In genomic region chr9:134619456-134619982, GRCh38 we compare ENCODE assay signal across 20 cellular contexts. TPM values are rescaled to one million over a fixed set of nuclear protein-coding genes. Genes with fewer than 3 reads are reported as not detected.
DNase-seq lines count a peak whose midpoint lies in the region; ATAC-seq and TF ChIP-seq lines count a peak whose summit lies in the region.
"Had no signal": no experiment of that assay in that cellular context is flagged by ENCODE, and none has a peak within 500 bp of the region (broad histone marks: within the 10 kb centered on the region; RNA-seq: fewer than 3 reads in every experiment).

No MANE protein-coding gene starts in this region.

- TF ChIP-seq CTCF in left ventricle myocardium inferior (IDR thresholded peaks at IDR 0.05; ENCODE audit: borderline replicate concordance) (no peak), natural killer cell (IDR thresholded peaks at IDR 0.05) (no peak)

- H3K27ac ChIP-seq in left ventricle myocardium inferior (replicated peaks): no peak overlapping the region
- no peak overlapping the region for H3K27ac ChIP-seq in aorta (ENCODE audit: low read depth in 1 of 2, low read length in 2 of 2)
- H3K27ac ChIP-seq: vagina had no signal

- H3K9me3 ChIP-seq in left ventricle myocardium inferior (replicated peaks) (no peaks in the 10 kb centered on the region), aorta (ENCODE audit: control insufficient read depth, low read length) (no peaks in the 10 kb centered on the region)
- H3K9me3 ChIP-seq: vagina had no signal

- no peaks in the 10 kb centered on the region for H3K36me3 Mint-ChIP-seq in natural killer cell

- peaks cover 0 to 3% of the 10 kb centered on the region in 2 donors for H3K27me3 Mint-ChIP-seq in natural killer cell (ENCODE audit: low read depth in 2 of 2)
- H3K27me3 Mint-ChIP-seq: CD4-positive, alpha-beta T cell had no signal

- ATAC-seq in left cardiac atrium: no peak
- no peak for ATAC-seq in natural killer cell
- no peak for ATAC-seq in aorta (ENCODE audit: low FRiP score)
- ATAC-seq in HG02973 (IDR thresholded peaks at IDR 0.05; ENCODE audit: unreplicated experiment): no peak
- ATAC-seq in HG02610 (IDR thresholded peaks at IDR 0.05; ENCODE audit: unreplicated experiment): no peak
- ATAC-seq: activated CD8-positive, alpha-beta T cell treated with anti-CD3 and anti-CD28 coated beads, Interleukin-2, amount 10 ng/mL, durations not matched to agents 7 days and 5 days; SK-N-SH treated with all-trans-retinoic acid at 6 μM for 48 hours had no signal

- peaks cover 8% of the 10 kb centered on the region for H3K4me1 ChIP-seq in left ventricle myocardium inferior
- no peaks in the 10 kb centered on the region for H3K4me1 ChIP-seq in aorta (ENCODE audit: control insufficient read depth in 1 of 2, insufficient read depth in 2 of 2, low read length in 2 of 2)

- DNase-seq in left cardiac atrium: peak; percentile 16
- no peak for DNase-seq in left ventricle myocardium inferior
- peak; percentile 3 for DNase-seq in activated CD8-positive, alpha-beta memory T cell treated with anti-CD3 and anti-CD28 coated beads, Interleukin-2, amount 50 U/mL, for 4 hours
- DNase-seq in natural killer cell: peak; percentile 12
- peak; percentile 25 to 47 for DNase-seq in aorta
- no peak for DNase-seq in NCI-H526 treated with DMSO at 0.1 percent for 48 hours (lab: John Stamatoyannopoulos, UW)
- DNase-seq: activated CD4-positive, CD25-positive, alpha-beta regulatory T cell; activated CD8-positive, alpha-beta T cell treated with anti-CD3 and anti-CD28 coated beads, Interleukin-2, amount 10 ng/mL, durations not matched to agents 7 days and 5 days; activated naive CD4-positive, alpha-beta T cell treated with anti-CD3 and anti-CD28 coated beads for 36 hours; activated T-cell treated with anti-CD3 and anti-CD28 coated beads, Interleukin-2, amount 50 U/mL, for 48 hours; mammary epithelial cell; NCI-H187 treated with DMSO at 0.1 percent for 48 hours; NCI-H526; stimulated activated CD4-positive, alpha-beta T cell treated with anti-CD3 and anti-CD28 coated beads, Interleukin-2, amount 100 ng/mL, for 24 hours; T-helper 9 cell had no signal

- intact Hi-C loops in left cardiac atrium (cut with DNase I) (no loop called here), left ventricle myocardium inferior (cut with micrococcal nuclease) (no loop called here), natural killer cell (cut with micrococcal nuclease) (no loop called here), aorta (cut with DNase I) (no loop called here)

- H3K4me1 Mint-ChIP-seq in natural killer cell: no peaks in the 10 kb centered on the region

- 92 to 96% methylated on average over 7 of the region's 7 CpGs for WGBS in aorta, 2 donors

- H3K4me3 Mint-ChIP-seq in natural killer cell: no peak overlapping the region
- H3K4me3 Mint-ChIP-seq: activated CD8-positive, alpha-beta T cell treated with anti-CD3 and anti-CD28 coated beads, Interleukin-2, amount 10 ng/mL, durations not matched to agents 7 days and 5 days; activated naive CD4-positive, alpha-beta T cell treated with anti-CD3 and anti-CD28 coated beads for 36 hours; CD4-positive, alpha-beta T cell had no signal

- no peaks in the 10 kb centered on the region for H3K9me3 Mint-ChIP-seq in natural killer cell
- H3K9me3 Mint-ChIP-seq: activated naive CD4-positive, alpha-beta T cell treated with anti-CD3 and anti-CD28 coated beads for 36 hours; CD4-positive, alpha-beta T cell had no signal

- no peak overlapping the region for H3K27ac Mint-ChIP-seq in natural killer cell
- H3K27ac Mint-ChIP-seq: activated CD8-positive, alpha-beta T cell treated with anti-CD3 and anti-CD28 coated beads, Interleukin-2, amount 10 ng/mL, durations not matched to agents 7 days and 5 days; activated naive CD4-positive, alpha-beta T cell treated with anti-CD3 and anti-CD28 coated beads for 36 hours; CD4-positive, alpha-beta T cell had no signal

- H3K4me3 ChIP-seq in left ventricle myocardium inferior (no peak overlapping the region), aorta (ENCODE audit: low read length in 2 of 2) (no peak overlapping the region)
- H3K4me3 ChIP-seq: vagina had no signal

- peaks cover 74% of the 10 kb centered on the region for H3K27me3 ChIP-seq in left ventricle myocardium inferior (ENCODE audit: low read depth)
- no peaks in the 10 kb centered on the region for H3K27me3 ChIP-seq in aorta (ENCODE audit: control insufficient read depth in 1 of 2, insufficient read depth in 2 of 2, low read length in 1 of 2)
- H3K27me3 ChIP-seq: vagina had no signal

- no peaks in the 10 kb centered on the region for H3K36me3 ChIP-seq in left ventricle myocardium inferior
- no peaks in the 10 kb centered on the region for H3K36me3 ChIP-seq in aorta (ENCODE audit: control insufficient read depth in 1 of 2, insufficient read depth in 2 of 2, low read length in 1 of 2)
- H3K36me3 ChIP-seq: vagina had no signal

RNA-seq across cellular contexts. Expression of gene COL5A1, which starts 22.1 kb away (rescaled TPM):
- 10 to 100 TPM; 29.8 to 35.2 TPM for total RNA-seq in left cardiac atrium
- 13.9 TPM for total RNA-seq in left ventricle myocardium inferior
- under 1 TPM; 0.11 to 0.28 (median 0.23) TPM for total RNA-seq in natural killer cell
- 100 to 1,000 TPM; 108 to 159 TPM for total RNA-seq in aorta
- polyA plus RNA-seq in aorta: 10 to 100 TPM; 18.7 to 57.7 TPM

Comparison
In these comparisons a context has a peak if more than half of its experiments do, and no peak if none do; other contexts are left out.
1. DNase-seq: peak in left cardiac atrium (single experiment), activated CD8-positive, alpha-beta memory T cell treated with anti-CD3 and anti-CD28 coated beads, Interleukin-2, amount 50 U/mL, for 4 hours (single experiment), natural killer cell (single experiment) and aorta (2 of 2); none in left ventricle myocardium inferior (single experiment) and NCI-H526 treated with DMSO at 0.1 percent for 48 hours (single experiment).
2. RNA of gene COL5A1, which starts 22.1 kb away (total RNA-seq): 108 to 159 TPM in aorta, 29.8 to 35.2 TPM in left cardiac atrium and 13.9 TPM in left ventricle myocardium inferior (single experiment); 0.11 to 0.28 TPM in natural killer cell; every median in the first group is over 10 times any median in the second.